ENCODE assay signal across 34 cellular contexts in the genomic region with DNA sequence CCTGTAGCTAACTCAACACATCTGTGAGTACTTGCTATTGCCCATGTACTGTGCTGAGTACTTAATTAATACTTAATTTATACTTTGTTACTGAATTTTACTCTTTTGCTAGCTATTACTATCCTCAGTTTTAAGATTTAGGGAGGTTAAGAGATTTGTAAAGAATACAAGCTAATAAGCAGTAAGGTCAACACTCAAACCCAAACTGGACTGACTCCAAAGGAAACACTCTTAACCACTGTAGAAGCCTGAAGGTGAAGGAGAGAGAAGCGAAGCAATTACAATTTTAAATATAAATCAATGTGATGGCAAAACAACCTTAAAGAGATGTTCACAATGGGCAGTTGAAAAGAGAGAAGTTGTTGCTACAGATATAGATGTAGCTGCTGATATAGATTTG.
"Had no signal": no experiment of that assay in that cellular context is flagged by ENCODE, and none has a peak within 500 bp of the region (broad histone marks: within the 10 kb centered on the region; RNA-seq: fewer than 3 reads in every experiment).

No MANE protein-coding gene starts in this region.

- DNase-seq: Karpas-422, Kasumi-1, KG1, MG63, MM.1S, MV-4-11, NCI-H1048, NCI-H1092, NCI-H1092 treated with DMSO at 0.1 percent for 48 hours, NCI-H1105, NCI-H1105 treated with DMSO at 0.1 percent for 48 hours, NCI-H1417, NCI-H1417 treated with DMSO at 0.1 percent for 48 hours, NCI-H1436, NCI-H1436 treated with DMSO at 0.1 percent for 48 hours, NCI-H146, NCI-H1694, NCI-H1694 treated with DMSO at 0.1 percent for 48 hours, NCI-H187, NCI-H187 treated with DMSO at 0.1 percent for 48 hours, NCI-H1930, NCI-H2081, NCI-H2081 treated with DMSO at 0.1 percent for 48 hours, NCI-H2107, NCI-H2171, NCI-H2171 treated with DMSO at 0.1 percent for 48 hours, NCI-H2227 treated with DMSO at 0.1 percent for 48 hours, NCI-H226, NCI-H345, NCI-H446, NCI-H446 treated with DMSO at 0.1 percent for 48 hours, NCI-H510A, NCI-H510A treated with DMSO at 0.1 percent for 48 hours had no signal

- H3K4me3 ChIP-seq: MG63 had no signal

- H3K27me3 ChIP-seq: MG63 had no signal

- H3K36me3 ChIP-seq: MG63 had no signal

- H3K27ac ChIP-seq: KMS-11 had no signal
